In genomic region chr5:10836991-10837390, GRCh38 we compare ENCODE assay signal across 12 cellular contexts.
"Had no signal": no experiment of that assay in that cellular context is flagged by ENCODE, and none has a peak within 500 bp of the region (broad histone marks: within the 10 kb centered on the region; RNA-seq: fewer than 3 reads in every experiment).

No MANE protein-coding gene starts in this region.

- H3K27me3 ChIP-seq: cardiac muscle cell, neural progenitor cell, ovary, tibial nerve had no signal

- H3K4me3 ChIP-seq: cardiac muscle cell, neural progenitor cell, ovary, psoas muscle, tibial nerve had no signal

- H3K9me3 ChIP-seq: ovary, psoas muscle, tibial nerve had no signal

- H3K4me2 ChIP-seq: neural progenitor cell had no signal

- H3K4me1 ChIP-seq: neural progenitor cell, psoas muscle, tibial nerve had no signal

- H3K4me1 Mint-ChIP-seq: activated naive CD4-positive, alpha-beta T cell treated with anti-CD3 and anti-CD28 coated beads, Interleukin-2, amount 50 U/mL, for 24 hours had no signal

- H3K27ac Mint-ChIP-seq: activated naive CD4-positive, alpha-beta T cell treated with anti-CD3 and anti-CD28 coated beads, Interleukin-2, amount 50 U/mL, for 24 hours; neural progenitor cell; stimulated activated naive CD8-positive, alpha-beta T cell treated with anti-CD3 and anti-CD28 coated beads, Interleukin-15, Interleukin-2, amounts not matched to agents 100 ng/mL and 50 ng/mL, for 24 hours had no signal

- H3K36me3 Mint-ChIP-seq: activated naive CD4-positive, alpha-beta T cell treated with anti-CD3 and anti-CD28 coated beads, Interleukin-2, amount 50 U/mL, for 24 hours; neural progenitor cell had no signal

- ATAC-seq: left lobe of liver, psoas muscle had no signal

- DNase-seq: activated CD4-positive, alpha-beta T cell treated with anti-CD3 and anti-CD28 coated beads, Interleukin-2, amount 50 U/mL, for 4 hours; activated gamma-delta T cell; ovary; psoas muscle; right cardiac atrium; SW 1271 had no signal

- H3K4me3 Mint-ChIP-seq: activated naive CD4-positive, alpha-beta T cell treated with anti-CD3 and anti-CD28 coated beads, Interleukin-2, amount 50 U/mL, for 24 hours; neural progenitor cell; stimulated activated naive CD8-positive, alpha-beta T cell treated with anti-CD3 and anti-CD28 coated beads, Interleukin-15, Interleukin-2, amounts not matched to agents 100 ng/mL and 50 ng/mL, for 24 hours had no signal

- H3K36me3 ChIP-seq: cardiac muscle cell, neural progenitor cell, ovary, tibial nerve had no signal

- H3K9me3 Mint-ChIP-seq: activated naive CD4-positive, alpha-beta T cell treated with anti-CD3 and anti-CD28 coated beads, Interleukin-2, amount 50 U/mL, for 24 hours; neural progenitor cell; stimulated activated naive CD8-positive, alpha-beta T cell treated with anti-CD3 and anti-CD28 coated beads, Interleukin-15, Interleukin-2, amounts not matched to agents 100 ng/mL and 50 ng/mL, for 24 hours had no signal

- H3K9ac ChIP-seq: neural progenitor cell had no signal

- H3K27ac ChIP-seq: cardiac muscle cell, neural progenitor cell, ovary, psoas muscle had no signal

- H2AFZ ChIP-seq: neural progenitor cell had no signal
